In genomic region chr4:56799291-56799823, GRCh38 we compare ENCODE assay signal across 8 cellular contexts. TPM values are rescaled to one million over a fixed set of nuclear protein-coding genes. Genes with fewer than 3 reads are reported as not detected.
A peak's percentile ranks its signal among the peaks of the same experiment; 100 is the strongest.
DNase-seq lines count a peak whose midpoint lies in the region; ATAC-seq, FAIRE-seq and TF ChIP-seq lines count a peak whose summit lies in the region.

No MANE protein-coding gene starts in this region.

- FAIRE-seq in astrocyte (lab: Jason Lieb, UNC): no peak

- H3K27me3 ChIP-seq in astrocyte (ENCODE audit: insufficient read depth, low read length): no peaks in the 10 kb centered on the region
- H3K27me3 ChIP-seq in left lung: no peaks in the 10 kb centered on the region
- no peaks in the 10 kb centered on the region for H3K27me3 ChIP-seq in thymus (ENCODE audit: control insufficient read depth, insufficient read depth)

- H3K4me1 Mint-ChIP-seq in T-helper 1 cell treated with Interleukin-12 subunit alpha and Interleukin-12 subunit beta and Interleukin-4 antibody, amounts not matched to agents 30 μg/mL and 1 μg/mL, for 36 hours (ENCODE audit: low read depth): peaks cover 11% of the 10 kb centered on the region
- peaks cover 3% of the 10 kb centered on the region for H3K4me1 Mint-ChIP-seq in astrocyte (ENCODE audit: low read depth, unreplicated experiment)

- H3K36me3 Mint-ChIP-seq in T-helper 1 cell treated with Interleukin-12 subunit alpha and Interleukin-12 subunit beta and Interleukin-4 antibody, amounts not matched to agents 30 μg/mL and 1 μg/mL, for 36 hours (ENCODE audit: low read depth): no peaks in the 10 kb centered on the region
- no peaks in the 10 kb centered on the region for H3K36me3 Mint-ChIP-seq in astrocyte (ENCODE audit: low read depth, unreplicated experiment)

- CTCF ChIA-PET in HEK293T (lab: Yijun Ruan, JAX): interaction anchor here (0.6 to 1.7 kb wide), 6 partner anchors 32 to 270 kb away, joined by 3 to 7 read pairs (median 4); no protein-coding TSS in a partner anchor

- ATAC-seq in left lung (peak; percentile 27), HG02571 (IDR thresholded peaks at IDR 0.05; ENCODE audit: unreplicated experiment) (no peak)

- no peaks in the 10 kb centered on the region for H4K20me1 ChIP-seq in astrocyte (ENCODE audit: insufficient read depth, low read length)

- peaks cover 9% of the 10 kb centered on the region for H3K4me1 ChIP-seq in astrocyte (ENCODE audit: insufficient read depth, low read length)
- peaks cover 0 to 8% of the 10 kb centered on the region in 2 donors for H3K4me1 ChIP-seq in left lung
- H3K4me1 ChIP-seq in thymus (ENCODE audit: control insufficient read depth, insufficient read depth, low read length): peaks cover 9% of the 10 kb centered on the region

- intact Hi-C loops in left lung (cut with DNase I): loop anchor here in 1 of 2 donors (5.0 to 10.0 kb wide), 2 partner anchors 145 to 372 kb away; no protein-coding TSS in a partner anchor

- H3K79me2 ChIP-seq in astrocyte (ENCODE audit: insufficient read depth, low read length): no peaks in the 10 kb centered on the region

- H3K9me3 ChIP-seq in astrocyte (ENCODE audit: insufficient read depth, low read depth, low read length) (no peaks in the 10 kb centered on the region), left lung (no peaks in the 10 kb centered on the region), thymus (ENCODE audit: control insufficient read depth) (no peaks in the 10 kb centered on the region)

- POLR2A ChIA-PET in HEK293T (lab: Yijun Ruan, JAX): interaction anchor here (1.4 kb wide), 1 partner anchor 333 kb away, joined by 3 read pairs; no protein-coding TSS in a partner anchor

- H3K9ac ChIP-seq in astrocyte (ENCODE audit: low read length): peak overlapping the region; percentile 84

- peak overlapping the region; percentile 87 for H3K4me2 ChIP-seq in astrocyte (ENCODE audit: low read length)

- H3K4me3 ChIP-seq in astrocyte (ENCODE audit: insufficient read depth, low read depth, low read length) (peak overlapping the region; percentile 82), left lung (peak overlapping the region; percentile 32 to 42), thymus (ENCODE audit: low read length) (peak overlapping the region; percentile 78)

- DNase-seq in T-helper 1 cell (no peak), astrocyte (ENCODE audit: low read depth) (peak; percentile 42), left lung (no peak), DMS153 treated with DMSO at 0.1 percent for 48 hours (lab: John Stamatoyannopoulos, UW; ENCODE audit: unreplicated experiment) (no peak), HEK293T (ENCODE audit: extremely low spot score) (no peak)

- peak overlapping the region; percentile 95 for H3K4me3 Mint-ChIP-seq in T-helper 1 cell treated with Interleukin-12 subunit alpha and Interleukin-12 subunit beta and Interleukin-4 antibody, amounts not matched to agents 30 μg/mL and 1 μg/mL, for 36 hours
- peak overlapping the region; percentile 87 for H3K4me3 Mint-ChIP-seq in astrocyte (ENCODE audit: unreplicated experiment)

- no peaks in the 10 kb centered on the region for H3K9me3 Mint-ChIP-seq in T-helper 1 cell treated with Interleukin-12 subunit alpha and Interleukin-12 subunit beta and Interleukin-4 antibody, amounts not matched to agents 30 μg/mL and 1 μg/mL, for 36 hours
- no peaks in the 10 kb centered on the region for H3K9me3 Mint-ChIP-seq in astrocyte (ENCODE audit: unreplicated experiment)

- H3K27ac ChIP-seq in astrocyte (ENCODE audit: low read depth, low read length) (no peak overlapping the region), left lung (peak overlapping the region; percentile 34 to 80), thymus (ENCODE audit: low read depth) (no peak overlapping the region)

- TF ChIP-seq CTCF in astrocyte (IDR thresholded peaks at IDR 0.05; ENCODE audit: insufficient read depth, low read depth, low read length) (no peak), left lung (IDR thresholded peaks at IDR 0.05) (no peak)

- WGBS in thymus: 76% methylated on average over 11 of the region's 11 CpGs

- H3K27ac Mint-ChIP-seq in T-helper 1 cell treated with Interleukin-12 subunit alpha and Interleukin-12 subunit beta and Interleukin-4 antibody, amounts not matched to agents 30 μg/mL and 1 μg/mL, for 36 hours: no peak overlapping the region
- H3K27ac Mint-ChIP-seq in astrocyte (ENCODE audit: unreplicated experiment): peak overlapping the region; percentile 73

- peak overlapping the region; percentile 93 for H2AFZ ChIP-seq in astrocyte (ENCODE audit: low read depth, low read length)

- peaks cover 23% of the 10 kb centered on the region for H3K27me3 Mint-ChIP-seq in T-helper 1 cell treated with Interleukin-12 subunit alpha and Interleukin-12 subunit beta and Interleukin-4 antibody, amounts not matched to agents 30 μg/mL and 1 μg/mL, for 36 hours (ENCODE audit: low read depth)
- peaks cover 3% of the 10 kb centered on the region for H3K27me3 Mint-ChIP-seq in astrocyte (ENCODE audit: low read depth, unreplicated experiment)

- H3K36me3 ChIP-seq in astrocyte (ENCODE audit: insufficient read depth, low read length) (no peaks in the 10 kb centered on the region), left lung (no peaks in the 10 kb centered on the region), thymus (ENCODE audit: control insufficient read depth, insufficient read depth) (no peaks in the 10 kb centered on the region)

TF ChIP-seq in HEK293T, 16 proteins besides CTCF, POLR2A, EP300 and RAD21:
- no peak for TF ChIP-seq LEF1 (IDR thresholded peaks at IDR 0.05; ENCODE audit: borderline replicate concordance)
- TF ChIP-seq FOXA1 (IDR thresholded peaks at IDR 0.05): no peak
- TF ChIP-seq FOXK2 (IDR thresholded peaks at IDR 0.05): no peak
- no peak for TF ChIP-seq BHLHE40 (IDR thresholded peaks at IDR 0.05; ENCODE audit: borderline replicate concordance)
- no peak for TF ChIP-seq PKNOX1 (IDR thresholded peaks at IDR 0.05)

RNA-seq across cellular contexts. Expression of gene SPINK2, which starts 22.1 kb away (rescaled TPM):
- total RNA-seq in astrocyte: not detected in 2 replicates
- under 1 TPM in 1 of 2 donors, not detected in 1; 0.44 TPM for total RNA-seq in left lung
- polyA plus RNA-seq in thymus: 5.8 TPM

Comparison
In these comparisons a context has a peak if more than half of its experiments do, and no peak if none do; other contexts are left out.
1. H3K27ac ChIP-seq: peak in left lung (2 of 2); none in astrocyte (single experiment) and thymus (single experiment).
2. Peak in every context shown above with its lines, with median percentiles within 50 percentile points of each other: H3K4me3 ChIP-seq.